Comparison of ENCODE assay signal across 9 cellular contexts in the genomic region with DNA sequence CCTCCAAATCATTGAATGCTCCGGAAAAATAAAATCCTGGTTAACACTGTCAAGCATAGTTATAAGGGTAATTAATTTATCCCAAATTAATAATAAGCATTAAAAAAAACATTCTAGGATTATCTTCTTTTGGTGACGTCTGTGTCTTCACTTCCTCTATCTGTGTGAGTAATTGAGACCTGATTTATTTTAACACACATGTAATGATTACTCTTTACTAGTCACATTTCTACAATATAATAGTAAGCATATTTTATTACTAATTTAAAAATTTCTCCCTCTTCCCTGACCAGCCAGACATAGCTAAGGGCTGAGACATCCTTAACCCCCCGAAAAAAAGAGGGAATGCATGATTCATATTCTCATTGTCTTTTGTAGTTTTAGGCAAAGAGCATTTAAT. TPM values are rescaled to one million over a fixed set of nuclear protein-coding genes. Genes with fewer than 3 reads are reported as not detected.
DNase-seq lines count a peak whose midpoint lies in the region; ATAC-seq and TF ChIP-seq lines count a peak whose summit lies in the region.
"Had no signal": no experiment of that assay in that cellular context is flagged by ENCODE, and none has a peak within 500 bp of the region (broad histone marks: within the 10 kb centered on the region; RNA-seq: fewer than 3 reads in every experiment).

No MANE protein-coding gene starts in this region.

- no peak for TF ChIP-seq EP300 in transverse colon (IDR thresholded peaks at IDR 0.05; ENCODE audit: low read depth)

- no peaks in the 10 kb centered on the region for H3K9me2 ChIP-seq in hepatocyte (replicated peaks; ENCODE audit: insufficient read depth)

- peak overlapping the region; percentile 62 for H3K4me3 ChIP-seq in cardiac muscle cell
- peak overlapping the region; percentile 64 for H3K4me3 ChIP-seq in hepatocyte
- peak overlapping the region in 3 of 4 donors; percentile 58 to 100 (median 88) for H3K4me3 ChIP-seq in transverse colon
- H3K4me3 ChIP-seq in adrenal gland = peak overlapping the region in 1 of 4 donors; percentile 81

- H3K27me3 ChIP-seq in cardiac muscle cell (no peaks in the 10 kb centered on the region), hepatocyte (no peaks in the 10 kb centered on the region), transverse colon (no peaks in the 10 kb centered on the region), adrenal gland (no peaks in the 10 kb centered on the region)
- H3K27me3 ChIP-seq: body of pancreas had no signal

- ATAC-seq in left cardiac atrium = no peak
- ATAC-seq: body of pancreas had no signal

- peak overlapping the region; percentile 80 for H3K4me2 ChIP-seq in hepatocyte

- TF ChIP-seq CTCF in cardiac muscle cell (IDR thresholded peaks at IDR 0.05; ENCODE audit: low read depth, low read length) (no peak), VCaP (conservative IDR thresholded peaks at IDR 0.05) (no peak), hepatocyte (IDR thresholded peaks at IDR 0.05; ENCODE audit: poor library complexity) (no peak), transverse colon (IDR thresholded peaks at IDR 0.05) (no peak), adrenal gland (IDR thresholded peaks at IDR 0.05) (peak in 1 of 6 experiments; percentile 5)

- WGBS in hepatocyte (ENCODE audit: low lambda C conversion rate, missing lambda C conversion rate) = 77% methylated on average over 3 of the region's 3 CpGs
- WGBS in transverse colon (ENCODE audit: low coverage in 1 of 2), 2 donors = 53 to 58% methylated on average over 3 of the region's 3 CpGs
- WGBS in adrenal gland, 4 donors = 34 to 52% (median 39%) methylated on average over 3 of the region's 3 CpGs

- H3K36me3 ChIP-seq in cardiac muscle cell (no peaks in the 10 kb centered on the region), hepatocyte (replicated peaks; ENCODE audit: insufficient read depth, low read depth) (no peaks in the 10 kb centered on the region), transverse colon (no peaks in the 10 kb centered on the region), adrenal gland (replicated peaks in 1 of 2) (no peaks in the 10 kb centered on the region)

- H3K9me3 ChIP-seq in cardiac muscle cell (ENCODE audit: low read depth) (no peaks in the 10 kb centered on the region), hepatocyte (ENCODE audit: low read depth) (no peaks in the 10 kb centered on the region), transverse colon (peaks cover 7 to 9% of the 10 kb centered on the region in 2 donors), adrenal gland (replicated peaks in 1 of 3) (no peaks in the 10 kb centered on the region)
- H3K9me3 ChIP-seq: body of pancreas had no signal

- no peak overlapping the region for H3K27ac ChIP-seq in cardiac muscle cell
- peak overlapping the region; percentile 97 for H3K27ac ChIP-seq in VCaP
- no peak overlapping the region for H3K27ac ChIP-seq in hepatocyte
- H3K27ac ChIP-seq in transverse colon = peak overlapping the region; percentile 98 to 100 (median 98)
- peak overlapping the region in 1 of 5 donors; percentile 99 for H3K27ac ChIP-seq in adrenal gland

- no peak overlapping the region for H2AFZ ChIP-seq in hepatocyte

- H3K4me1 ChIP-seq in cardiac muscle cell (ENCODE audit: low read depth) (peaks cover 21% of the 10 kb centered on the region), hepatocyte (ENCODE audit: insufficient read depth) (peaks cover 18% of the 10 kb centered on the region), transverse colon (peaks cover 6 to 64% (median 34%) of the 10 kb centered on the region in 4 donors), adrenal gland (replicated peaks in 1 of 2) (peaks cover 0 to 35% of the 10 kb centered on the region in 2 donors)

- in situ Hi-C loops in transverse colon (cut with MboI; ENCODE audit: low pct_ligation_motif_present in 1 of 4, low pct_unique_long_range_greater_than_20kb in 1 of 4, low sequenced_read_pairs in 3 of 4) = no loop called here

- no peak for TF ChIP-seq POLR2A in transverse colon (IDR thresholded peaks at IDR 0.05)
- TF ChIP-seq POLR2A in adrenal gland (IDR thresholded peaks at IDR 0.05) = no peak

- intact Hi-C loops in left cardiac atrium (cut with DNase I) = loop anchor here in 1 of 2 donors (5.0 to 10.0 kb wide), 3 partner anchors 117 to 467 kb away; partner anchors contain the start of genes CAB39L and SETDB2
- intact Hi-C loops in transverse colon (cut with DNase I; ENCODE audit: low total_unique reads) = no loop called here
- intact Hi-C loops in adrenal gland (cut with DNase I) = no loop called here

- DNase-seq in cardiac muscle cell (ENCODE audit: low read depth in 1 of 2, low spot score in 1 of 2) (no peak), left cardiac atrium (no peak), hepatocyte (ENCODE audit: low spot score) (no peak), transverse colon (no peak), NCI-H1092 (lab: John Stamatoyannopoulos, UW) (no peak), adrenal gland (no peak), COLO829 (ENCODE audit: low spot score) (no peak)
- DNase-seq: body of pancreas had no signal

- peaks cover 67% of the 10 kb centered on the region for H3K79me2 ChIP-seq in hepatocyte

- H4K20me1 ChIP-seq in hepatocyte (ENCODE audit: insufficient read depth, poor library complexity, severe bottlenecking) = peaks cover 14% of the 10 kb centered on the region

RNA-seq across cellular contexts. Expression of gene FNDC3A, which starts 2.3 kb away (rescaled TPM):
- total RNA-seq in cardiac muscle cell (28.4 and 29.7 TPM in 2 replicates), left cardiac atrium (10 to 100 TPM; 22.0 to 35.8 TPM), hepatocyte (62.0 and 73.5 TPM in 2 replicates), transverse colon (10 to 100 TPM; 21.9 to 59.7 (median 40.1) TPM), adrenal gland (10 to 100 TPM; 42.9 to 91.2 (median 62.4) TPM)
- polyA plus RNA-seq in cardiac muscle cell (18.6 and 24.5 TPM in 2 replicates), hepatocyte (21.9 and 22.8 TPM in 2 replicates), adrenal gland (10 to 100 TPM; 24.4 to 82.7 (median 29.5) TPM)

Comparison
In these comparisons a context has a peak if more than half of its experiments do, and no peak if none do; other contexts are left out.
1. H3K27ac ChIP-seq: peak in VCaP (single experiment) and transverse colon (4 of 4); none in cardiac muscle cell (single experiment) and hepatocyte (single experiment).